22 cellular contexts compared by ENCODE assay signal in the genomic region with DNA sequence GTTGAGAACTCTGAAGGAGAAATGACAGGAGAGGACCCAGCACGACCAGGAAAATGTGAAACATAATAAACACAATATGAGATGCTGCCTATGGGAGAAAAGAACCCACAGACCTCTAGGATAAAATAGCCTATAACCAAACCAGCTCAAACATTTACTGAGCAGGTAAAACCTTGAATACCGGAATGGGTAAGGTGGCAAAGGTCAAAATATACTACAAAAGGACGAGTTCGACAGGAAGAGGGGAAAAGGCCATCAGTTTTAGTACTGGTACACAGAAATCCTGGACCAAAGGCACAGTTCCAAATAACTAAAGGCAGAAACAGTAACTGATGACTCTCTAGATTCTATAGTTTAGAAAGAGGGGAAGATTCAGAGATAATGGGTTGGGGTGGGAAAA.
"Had no signal": no experiment of that assay in that cellular context is flagged by ENCODE, and none has a peak within 500 bp of the region (broad histone marks: within the 10 kb centered on the region; RNA-seq: fewer than 3 reads in every experiment).

No MANE protein-coding gene starts in this region.

- DNase-seq: colonic mucosa; effector CD8-positive, alpha-beta T cell; gastrocnemius medialis; mucosa of descending colon; naive thymus-derived CD4-positive, alpha-beta T cell; occipital lobe; ovary; posterior cingulate gyrus; psoas muscle; right cardiac atrium; spleen; stimulated activated CD4-positive, alpha-beta T cell treated with anti-CD3 and anti-CD28 coated beads, Interleukin-4, amount 100 ng/mL, for 4 hours; stimulated activated naive B cell treated with anti-CD40 and anti-IgM and Interleukin-4, amounts not matched to agents 10 μg/mL and 1 μg/mL and 100 μg/mL, for 72 hours; stomach; testis; tibial artery had no signal

- H3K27ac Mint-ChIP-seq: dendritic cell treated with granulocyte-macrophage colony-stimulating factor and Interleukin-4, amounts not matched to agents 40 ng/mL and 50 ng/mL, for 4 days; memory B cell; stimulated activated naive B cell treated with anti-CD40 and anti-IgM and Interleukin-4, amounts not matched to agents 10 μg/mL and 1 μg/mL and 100 μg/mL, for 72 hours; type B pancreatic cell had no signal

- H3K27me3 ChIP-seq: colonic mucosa, gastrocnemius medialis, ovary, spleen, stomach, testis, tibial artery had no signal

- H3K4me1 Mint-ChIP-seq: memory B cell had no signal

- ATAC-seq: gastrocnemius medialis; mucosa of descending colon; naive thymus-derived CD4-positive, alpha-beta T cell; psoas muscle; right cardiac atrium; stimulated activated naive B cell treated with anti-CD40 and anti-IgM and Interleukin-4, amounts not matched to agents 10 μg/mL and 1 μg/mL and 100 μg/mL, for 72 hours had no signal

- H3K4me3 Mint-ChIP-seq: central memory CD8-positive, alpha-beta T cell; dendritic cell treated with granulocyte-macrophage colony-stimulating factor and Interleukin-4, amounts not matched to agents 40 ng/mL and 50 ng/mL, for 4 days; memory B cell; naive thymus-derived CD4-positive, alpha-beta T cell; stimulated activated naive B cell treated with anti-CD40 and anti-IgM and Interleukin-4, amounts not matched to agents 10 μg/mL and 1 μg/mL and 100 μg/mL, for 72 hours; type B pancreatic cell had no signal

- H3K27me3 Mint-ChIP-seq: central memory CD8-positive, alpha-beta T cell; dendritic cell treated with granulocyte-macrophage colony-stimulating factor and Interleukin-4, amounts not matched to agents 40 ng/mL and 50 ng/mL, for 4 days; memory B cell; naive thymus-derived CD4-positive, alpha-beta T cell; stimulated activated naive B cell treated with anti-CD40 and anti-IgM and Interleukin-4, amounts not matched to agents 10 μg/mL and 1 μg/mL and 100 μg/mL, for 72 hours; type B pancreatic cell had no signal

- H3K27ac ChIP-seq: colonic mucosa, gastrocnemius medialis, ovary, psoas muscle, skin epidermis, stomach, testis, tibial artery had no signal

- H3K4me1 ChIP-seq: tibial artery had no signal

- H3K9me3 ChIP-seq: colonic mucosa, gastrocnemius medialis, mucosa of descending colon, ovary, psoas muscle, spleen, stomach, testis, tibial artery had no signal

- H3K9me3 Mint-ChIP-seq: central memory CD8-positive, alpha-beta T cell; dendritic cell treated with granulocyte-macrophage colony-stimulating factor and Interleukin-4, amounts not matched to agents 40 ng/mL and 50 ng/mL, for 4 days; memory B cell; naive thymus-derived CD4-positive, alpha-beta T cell; stimulated activated naive B cell treated with anti-CD40 and anti-IgM and Interleukin-4, amounts not matched to agents 10 μg/mL and 1 μg/mL and 100 μg/mL, for 72 hours; type B pancreatic cell had no signal

- H3K36me3 ChIP-seq: colonic mucosa, gastrocnemius medialis, ovary had no signal

- H3K4me3 ChIP-seq: colonic mucosa, gastrocnemius medialis, lung, mucosa of descending colon, ovary, psoas muscle, skin epidermis, spleen, stomach, testis, tibial artery had no signal
